Comparison of ENCODE assay signal across 8 cellular contexts in genomic region chr5:65924366-65925093, GRCh38. TPM values are rescaled to one million over a fixed set of nuclear protein-coding genes. Genes with fewer than 3 reads are reported as not detected.
A peak's percentile ranks its signal among the peaks of the same experiment; 100 is the strongest.
DNase-seq lines count a peak whose midpoint lies in the region; ATAC-seq and TF ChIP-seq lines count a peak whose summit lies in the region.

No MANE protein-coding gene starts in this region.

- H3K4me3 Mint-ChIP-seq in brain = peak overlapping the region; percentile 87 to 96 (median 93)

- intact Hi-C loops in lower leg skin (cut with DNase I; ENCODE audit: low total_unique reads) = loop anchor here (5.0 kb wide), 1 partner anchor 218 kb away; the partner anchor contains the start of gene SREK1

- WGBS in lower leg skin, 2 donors = 2 to 5% methylated on average over 22 of the region's 22 CpGs
- 2 to 4% methylated on average over 21 to 22 of the region's 22 CpGs for WGBS in tibial nerve, 2 donors

- H3K4me3 ChIP-seq in lower leg skin (ENCODE audit: low read depth, poor library complexity, severe bottlenecking) = peak overlapping the region; percentile 75
- peak overlapping the region; percentile 69 to 99 (median 72) for H3K4me3 ChIP-seq in tibial nerve

- H3K4me1 ChIP-seq in tibial nerve = peaks cover 0 to 21% (median 12%) of the 10 kb centered on the region in 4 donors

- peak overlapping the region; percentile 96 to 100 (median 98) for H3K27ac Mint-ChIP-seq in brain

- H3K27me3 ChIP-seq in tibial nerve = no peaks in the 10 kb centered on the region

- H3K36me3 Mint-ChIP-seq in brain = no peaks in the 10 kb centered on the region

- H3K4me1 Mint-ChIP-seq in brain = peaks cover 37% of the 10 kb centered on the region

- H3K36me3 ChIP-seq in tibial nerve = no peaks in the 10 kb centered on the region

- ATAC-seq in GM21381 (IDR thresholded peaks at IDR 0.05; ENCODE audit: unreplicated experiment) = no peak

- H3K9me3 ChIP-seq in tibial nerve = no peaks in the 10 kb centered on the region

- TF ChIP-seq EP300 in tibial nerve (IDR thresholded peaks at IDR 0.05) = no peak

- H3K27me3 Mint-ChIP-seq in brain = peaks cover 28% of the 10 kb centered on the region

- peak; percentile 1 for DNase-seq in activated T-cell treated with anti-CD3 and anti-CD28 coated beads for 4 hours
- DNase-seq in activated T-cell treated with anti-CD3 and anti-CD28 coated beads, Interleukin-2, amount 50 U/mL, for 48 hours = no peak
- peak; percentile 71 for DNase-seq in NCI-H1092 treated with DMSO at 0.1 percent for 48 hours (lab: John Stamatoyannopoulos, UW)
- no peak for DNase-seq in lower leg skin (ENCODE audit: low spot score in 2 of 2)
- DNase-seq in tibial nerve (ENCODE audit: low spot score in 2 of 2) = no peak
- DNase-seq in AML-193 (lab: John Stamatoyannopoulos, UW) = no peak

- TF ChIP-seq CTCF in brain (conservative IDR thresholded peaks at IDR 0.05) (no peak), lower leg skin (IDR thresholded peaks at IDR 0.05) (no peak), tibial nerve (IDR thresholded peaks at IDR 0.05) (no peak)

- H3K9me3 Mint-ChIP-seq in brain = no peaks in the 10 kb centered on the region

- peak overlapping the region; percentile 97 to 100 (median 98) for H3K27ac ChIP-seq in tibial nerve

- TF ChIP-seq POLR2A in lower leg skin (IDR thresholded peaks at IDR 0.05) = no peak
- TF ChIP-seq POLR2A in tibial nerve (IDR thresholded peaks at IDR 0.05) = no peak

RNA-seq across cellular contexts. Expression of gene ERBIN, which starts 1.8 kb away (rescaled TPM):
- polyA plus RNA-seq in brain (ENCODE audit: insufficient read depth, low read depth, low replicate concordance) = 9.2 TPM
- total RNA-seq in lower leg skin (100 to 1,000 TPM in 1 of 4 donors, 10 to 100 TPM in 3; 78.2 to 104 (median 95.3) TPM), tibial nerve (10 to 100 TPM; 59.6 to 81.1 (median 66.5) TPM)

Comparison
In these comparisons a context has a peak if more than half of its experiments do, and no peak if none do; other contexts are left out.
1. DNase-seq: peak in activated T-cell treated with anti-CD3 and anti-CD28 coated beads for 4 hours (single experiment) and NCI-H1092 treated with DMSO at 0.1 percent for 48 hours (single experiment); none in activated T-cell treated with anti-CD3 and anti-CD28 coated beads, Interleukin-2, amount 50 U/mL, for 48 hours (0 of 2), lower leg skin (0 of 2), tibial nerve (0 of 2) and AML-193 (0 of 2).